In genomic region chr12:55717397-55718007, GRCh38 we compare ENCODE assay signal across 8 cellular contexts. TPM values are rescaled to one million over a fixed set of nuclear protein-coding genes. Genes with fewer than 3 reads are reported as not detected.
DNase-seq lines count a peak whose midpoint lies in the region; ATAC-seq and TF ChIP-seq lines count a peak whose summit lies in the region.

No MANE protein-coding gene starts in this region.

- ATAC-seq in GM23338 (no peak), GM21367 (IDR thresholded peaks at IDR 0.05; ENCODE audit: unreplicated experiment) (no peak)

- TF ChIP-seq CTCF in GM23338 (conservative IDR thresholded peaks at IDR 0.05; ENCODE audit: low read depth in 2 of 2) = no peak
- no peak for TF ChIP-seq CTCF in epithelial cell of proximal tubule (conservative IDR thresholded peaks at IDR 0.05; ENCODE audit: low read depth, low read length)

- H3F3A ChIP-seq in GM23338 (replicated peaks; ENCODE audit: low read depth) = peaks cover 16% of the 10 kb centered on the region; the same call in 1 of the 2 replicates

- intact Hi-C loops in posterior vena cava (cut with DNase I) = no loop called here

- H3K4me3 ChIP-seq in GM23338 (peak overlapping the region; percentile 94), epithelial cell of proximal tubule (ENCODE audit: low read depth, low read length) (peak overlapping the region; percentile 76)

- H3K4me1 ChIP-seq in GM23338 (ENCODE audit: insufficient read depth) = peaks cover 37% of the 10 kb centered on the region

- peak overlapping the region; percentile 98 for H3K4me2 ChIP-seq in GM23338

- H3K4me1 Mint-ChIP-seq in GM23338 = peaks cover 35% of the 10 kb centered on the region

- no peak overlapping the region for H2AFZ ChIP-seq in GM23338

- DNase-seq in GM23338 (ENCODE audit: low spot score) (no peak), RPMI7951 (ENCODE audit: low read depth) (peak; percentile 69), epithelial cell of proximal tubule (ENCODE audit: low read depth) (no peak), posterior vena cava (ENCODE audit: low spot score) (peak; percentile 67), NCI-H1930 (lab: John Stamatoyannopoulos, UW) (no peak), NCI-H1417 (lab: John Stamatoyannopoulos, UW) (no peak), ureter (ENCODE audit: low spot score) (no peak)

- peak overlapping the region; percentile 96 for H3K27ac Mint-ChIP-seq in GM23338

- H3K9me2 ChIP-seq in GM23338 (ENCODE audit: insufficient read depth) = no peaks in the 10 kb centered on the region

- H3K79me2 ChIP-seq in GM23338 (replicated peaks; ENCODE audit: insufficient read depth) = peaks cover 10% of the 10 kb centered on the region; the same call in 1 of the 2 replicates

- peaks cover 4% of the 10 kb centered on the region; the same call in 2 of the 3 replicates for H3K36me3 Mint-ChIP-seq in GM23338 (ENCODE audit: low read depth)

- no peaks in the 10 kb centered on the region for H4K20me1 ChIP-seq in GM23338 (replicated peaks; ENCODE audit: insufficient read depth)

- H3K4me3 Mint-ChIP-seq in GM23338 = peak overlapping the region; percentile 82

- peaks cover 6% of the 10 kb centered on the region; the same call in 2 of the 3 replicates for H3K9me3 Mint-ChIP-seq in GM23338

- H3K36me3 ChIP-seq in GM23338 (ENCODE audit: insufficient read depth) = no peaks in the 10 kb centered on the region

- peak overlapping the region; percentile 82 for H3K27ac ChIP-seq in GM23338 (ENCODE audit: low read depth)

- peaks cover 28% of the 10 kb centered on the region for H3K27me3 Mint-ChIP-seq in GM23338 (ENCODE audit: insufficient read depth, low read depth, poor library complexity)

- H3K27me3 ChIP-seq in GM23338 (ENCODE audit: insufficient read depth) = no peaks in the 10 kb centered on the region

TF ChIP-seq in GM23338, 12 proteins besides CTCF, POLR2A, EP300 and RAD21:
- TF ChIP-seq STAT1 (IDR thresholded peaks at IDR 0.05; ENCODE audit: unreplicated experiment) (no peak), ZNF331 (CRISPR knock-in tag; IDR thresholded peaks at IDR 0.05; ENCODE audit: low read depth) (no peak), POLR2AphosphoS5 (IDR thresholded peaks at IDR 0.05; ENCODE audit: low read depth) (no peak), ETS1 (IDR thresholded peaks at IDR 0.05) (no peak), CREB1 (CRISPR knock-in tag; IDR thresholded peaks at IDR 0.05; ENCODE audit: low read depth) (no peak)

RNA-seq across cellular contexts. Expression of gene BLOC1S1, which starts 1.7 kb away (rescaled TPM):
- total RNA-seq in GM23338 (2014; rRNA removed; shearing (Covaris generic)) = 52.3 and 68.3 TPM in 2 replicates
- 174 and 198 TPM in 2 replicates for polyA plus RNA-seq in GM23338 (2016; fragmentation: Nextera tagmentation; extraction: Ambion mirVana)
- total RNA-seq in RPMI7951 (2014; rRNA removed; shearing (Covaris generic)) = 155 and 170 TPM in 2 replicates
- total RNA-seq in epithelial cell of proximal tubule (157 and 187 TPM in 2 replicates), posterior vena cava (100 to 1,000 TPM; 115 to 118 TPM), ureter (105 TPM)

RNA-seq across cellular contexts. Expression of gene RDH5, which starts 2.7 kb away (rescaled TPM):
- total RNA-seq in GM23338 (2014; rRNA removed; shearing (Covaris generic)) = 1.7 and 7.5 TPM in 2 replicates
- polyA plus RNA-seq in GM23338 (2016; fragmentation: Nextera tagmentation; extraction: Ambion mirVana) = 3.9 and 5.4 TPM in 2 replicates
- total RNA-seq in RPMI7951 (2014; rRNA removed; shearing (Covaris generic)) = 6.0 and 6.7 TPM in 2 replicates
- total RNA-seq in epithelial cell of proximal tubule (2.3 and 2.5 TPM in 2 replicates), posterior vena cava (10 to 100 TPM; 19.2 to 39.7 TPM), ureter (5.8 TPM)

RNA-seq across cellular contexts. Expression of gene ITGA7, which starts 9.8 kb away (rescaled TPM):
- 45.3 and 49.1 TPM in 2 replicates for total RNA-seq in GM23338 (2014; rRNA removed; shearing (Covaris generic))
- 17.4 and 20.0 TPM in 2 replicates for polyA plus RNA-seq in GM23338 (2016; fragmentation: Nextera tagmentation; extraction: Ambion mirVana)
- 11.4 and 15.1 TPM in 2 replicates for total RNA-seq in RPMI7951 (2014; rRNA removed; shearing (Covaris generic))
- total RNA-seq in epithelial cell of proximal tubule (3.8 and 7.7 TPM in 2 replicates), posterior vena cava (100 to 1,000 TPM; 497 to 570 TPM), ureter (99.7 TPM)

RNA-seq across cellular contexts. Expression of gene CD63, which starts 11.3 kb away (rescaled TPM):
- 294 and 307 TPM in 2 replicates for total RNA-seq in GM23338 (2014; rRNA removed; shearing (Covaris generic))
- polyA plus RNA-seq in GM23338 (2016; fragmentation: Nextera tagmentation; extraction: Ambion mirVana) = 670 and 685 TPM in 2 replicates
- 1,417 and 1,738 TPM in 2 replicates for total RNA-seq in RPMI7951 (2014; rRNA removed; shearing (Covaris generic))
- total RNA-seq in epithelial cell of proximal tubule = 758 and 1,095 TPM in 2 replicates
- 1,000 to 10,000 TPM; 1,385 to 1,570 TPM for total RNA-seq in posterior vena cava
- total RNA-seq in ureter = 905 TPM

RNA-seq across cellular contexts. Expression of gene GDF11, which starts 25.4 kb away (rescaled TPM):
- total RNA-seq in GM23338 (2014; rRNA removed; shearing (Covaris generic)) = 12.5 and 12.6 TPM in 2 replicates
- polyA plus RNA-seq in GM23338 (2016; fragmentation: Nextera tagmentation; extraction: Ambion mirVana) = 3.7 and 3.8 TPM in 2 replicates
- total RNA-seq in RPMI7951 (2014; rRNA removed; shearing (Covaris generic)) = 1.6 and 2.1 TPM in 2 replicates
- total RNA-seq in epithelial cell of proximal tubule (2.8 and 8.5 TPM in 2 replicates), posterior vena cava (10 to 100 TPM in 1 of 2 donors, 1 to 10 TPM in 1; 8.4 to 11.0 TPM), ureter (7.2 TPM)

Comparison
In these comparisons a context has a peak if more than half of its experiments do, and no peak if none do; other contexts are left out.
1. DNase-seq: peak in RPMI7951 (single experiment) and posterior vena cava (single experiment); none in GM23338 (single experiment), epithelial cell of proximal tubule (single experiment), NCI-H1930 (0 of 2), NCI-H1417 (0 of 3) and ureter (single experiment).